17 cellular contexts compared by ENCODE assay signal in genomic region chr4:12884846-12885796, GRCh38.
DNase-seq lines count a peak whose midpoint lies in the region; ATAC-seq and TF ChIP-seq lines count a peak whose summit lies in the region.
"Had no signal": no experiment of that assay in that cellular context is flagged by ENCODE, and none has a peak within 500 bp of the region (broad histone marks: within the 10 kb centered on the region; RNA-seq: fewer than 3 reads in every experiment).

No MANE protein-coding gene starts in this region.

- no peak overlapping the region for H3K9ac ChIP-seq in endodermal cell (ENCODE audit: extremely low read depth, low read length, poor library complexity, severe bottlenecking)

- H3K9me3 ChIP-seq in HAP-1 (no peaks in the 10 kb centered on the region), endodermal cell (ENCODE audit: control insufficient read depth, low read length) (peaks cover 6% of the 10 kb centered on the region)

- in situ Hi-C loops in HAP-1 (cut with MboI; ENCODE audit: low sequenced_read_pairs) = no loop called here

- H3K36me3 Mint-ChIP-seq in endodermal cell (ENCODE audit: low read depth) (no peaks in the 10 kb centered on the region), mesothelial cell of epicardium (no peaks in the 10 kb centered on the region), type B pancreatic cell (no peaks in the 10 kb centered on the region)
- H3K36me3 Mint-ChIP-seq: CD4-positive, CD25-positive, alpha-beta regulatory T cell had no signal

- intact Hi-C loops in Right ventricle myocardium superior (cut with DNase I) = no loop called here

- H3K4me1 Mint-ChIP-seq in endodermal cell (peaks cover 20% of the 10 kb centered on the region), mesothelial cell of epicardium (peaks cover 4% of the 10 kb centered on the region), type B pancreatic cell (ENCODE audit: unreplicated experiment) (peaks cover 6% of the 10 kb centered on the region)
- H3K4me1 Mint-ChIP-seq: B cell; CD4-positive, CD25-positive, alpha-beta regulatory T cell had no signal

- H3K4me1 ChIP-seq in HAP-1 (peaks cover 14% of the 10 kb centered on the region), endodermal cell (ENCODE audit: control insufficient read depth, insufficient read depth, low read length) (peaks cover 7% of the 10 kb centered on the region)

- peak; percentile 40 for TF ChIP-seq CTCF in endodermal cell (conservative IDR thresholded peaks at IDR 0.05)
- TF ChIP-seq CTCF in mesothelial cell of epicardium (IDR thresholded peaks at IDR 0.05; ENCODE audit: unreplicated experiment) = peak; percentile 60
- peak; percentile 41 for TF ChIP-seq CTCF in type B pancreatic cell (conservative IDR thresholded peaks at IDR 0.05)

- ATAC-seq in GM21423 (IDR thresholded peaks at IDR 0.05; ENCODE audit: unreplicated experiment) (no peak), Right ventricle myocardium superior (ENCODE audit: poor library complexity) (no peak), GM21529 (IDR thresholded peaks at IDR 0.05; ENCODE audit: unreplicated experiment) (no peak)

- DNase-seq in HAP-1 (ENCODE audit: low spot score in 2 of 2) (peak; percentile 68 to 80), endodermal cell (no peak), mesothelial cell of epicardium (ENCODE audit: low spot score in 2 of 2, unreplicated experiment in 2 of 2) (no peak), type B pancreatic cell (ENCODE audit: extremely low spot score, unreplicated experiment) (no peak), Right ventricle myocardium superior (no peak)
- DNase-seq: CD4-positive, CD25-positive, alpha-beta regulatory T cell; DMS79; HFFc6; NCI-H1092; NCI-H2107; NCI-H345; NCI-H526 treated with DMSO at 0.1 percent for 48 hours; RPMI8226; SW 1271 had no signal

- H3K27ac Mint-ChIP-seq in endodermal cell (peak overlapping the region; percentile 20), mesothelial cell of epicardium (no peak overlapping the region), type B pancreatic cell (no peak overlapping the region)
- H3K27ac Mint-ChIP-seq: B cell; CD4-positive, CD25-positive, alpha-beta regulatory T cell; HFFc6 had no signal

- H3K27me3 Mint-ChIP-seq in endodermal cell (ENCODE audit: insufficient read depth) (no peaks in the 10 kb centered on the region), mesothelial cell of epicardium (ENCODE audit: low read depth) (no peaks in the 10 kb centered on the region), type B pancreatic cell (no peaks in the 10 kb centered on the region)
- H3K27me3 Mint-ChIP-seq: B cell; CD4-positive, CD25-positive, alpha-beta regulatory T cell had no signal

- no peak overlapping the region for H3K4me3 ChIP-seq in HAP-1
- H3K4me3 ChIP-seq in endodermal cell (ENCODE audit: low read length) = no peak overlapping the region

- H3K27me3 ChIP-seq in HAP-1 (ENCODE audit: low read depth) = no peaks in the 10 kb centered on the region
- H3K27me3 ChIP-seq in endodermal cell (ENCODE audit: control insufficient read depth, insufficient read depth, low read length, poor library complexity, severe bottlenecking) = no peaks in the 10 kb centered on the region

- H3K27ac ChIP-seq in endodermal cell (ENCODE audit: low read depth, low read length) = no peak overlapping the region

- no peaks in the 10 kb centered on the region for H3K36me3 ChIP-seq in HAP-1 (replicated peaks)
- H3K36me3 ChIP-seq in endodermal cell (ENCODE audit: control insufficient read depth, insufficient read depth, low read length) = no peaks in the 10 kb centered on the region

- H3K4me3 Mint-ChIP-seq in endodermal cell (peak overlapping the region; percentile 16), mesothelial cell of epicardium (no peak overlapping the region), type B pancreatic cell (no peak overlapping the region)
- H3K4me3 Mint-ChIP-seq: B cell; CD4-positive, CD25-positive, alpha-beta regulatory T cell; HFFc6 had no signal

- H3K9me3 Mint-ChIP-seq in endodermal cell (peaks cover 6% of the 10 kb centered on the region), mesothelial cell of epicardium (peaks cover 4% of the 10 kb centered on the region), type B pancreatic cell (peaks cover 8% of the 10 kb centered on the region)

- 90 to 93% methylated on average over 8 to 19 of the region's 20 CpGs for WGBS in endodermal cell (ENCODE audit: insufficient coverage in 1 of 2, insufficient read length in 1 of 2), 2 experiments

Comparison
In these comparisons a context has a peak if more than half of its experiments do, and no peak if none do; other contexts are left out.
1. DNase-seq: peak in HAP-1 (2 of 2); none in endodermal cell (single experiment), mesothelial cell of epicardium (0 of 2), type B pancreatic cell (single experiment) and Right ventricle myocardium superior (single experiment).
2. Peak in every context shown above with its lines, with median percentiles within 50 percentile points of each other: CTCF ChIP-seq.